ENCODE assay signal across 24 cellular contexts in genomic region chr20:11981366-11981947, GRCh38.
"Had no signal": no experiment of that assay in that cellular context is flagged by ENCODE, and none has a peak within 500 bp of the region (broad histone marks: within the 10 kb centered on the region; RNA-seq: fewer than 3 reads in every experiment).

No MANE protein-coding gene starts in this region.

- H3K9me3 ChIP-seq: colonic mucosa, lower lobe of right lung, mucosa of descending colon had no signal

- H3K4me3 Mint-ChIP-seq: dendritic cell treated with granulocyte-macrophage colony-stimulating factor and Interleukin-4, amounts not matched to agents 40 ng/mL and 50 ng/mL, for 4 days; effector memory CD8-positive, alpha-beta T cell; endodermal cell; mesothelial cell of epicardium; naive B cell had no signal

- H3K27ac ChIP-seq: colonic mucosa, esophagus muscularis mucosa, foreskin keratinocyte, gastroesophageal sphincter, heart left ventricle, left lung, lower lobe of right lung had no signal

- H3K27ac Mint-ChIP-seq: dendritic cell treated with granulocyte-macrophage colony-stimulating factor and Interleukin-4, amounts not matched to agents 40 ng/mL and 50 ng/mL, for 4 days; effector memory CD8-positive, alpha-beta T cell; endodermal cell; mesothelial cell of epicardium; naive B cell had no signal

- FAIRE-seq: endometrium, endothelial cell of umbilical vein, frontal cortex, islet of Langerhans, keratinocyte had no signal

- H3K36me3 Mint-ChIP-seq: naive B cell had no signal

- H3K36me3 ChIP-seq: colonic mucosa, esophagus muscularis mucosa, gastroesophageal sphincter, heart left ventricle, left lung, lower lobe of right lung had no signal

- DNase-seq: colonic mucosa; cortex of kidney; effector CD8-positive, alpha-beta T cell; effector memory CD8-positive, alpha-beta T cell; endodermal cell; foreskin keratinocyte; heart left ventricle; hippocampal formation; left cardiac atrium; left lung; left ventricle myocardium superior; lower lobe of right lung; mesenchymal stem cell; mucosa of descending colon; naive B cell had no signal

- H3K4me1 Mint-ChIP-seq: mesothelial cell of epicardium, naive B cell had no signal

- H3K4me3 ChIP-seq: colonic mucosa, esophagus muscularis mucosa, gastroesophageal sphincter, heart left ventricle, left lung, lower lobe of right lung, mucosa of descending colon had no signal

- H3K9me3 Mint-ChIP-seq: dendritic cell treated with granulocyte-macrophage colony-stimulating factor and Interleukin-4, amounts not matched to agents 40 ng/mL and 50 ng/mL, for 4 days had no signal

- ATAC-seq: effector memory CD8-positive, alpha-beta T cell; foreskin keratinocyte; gastroesophageal sphincter; left lung; lower lobe of right lung had no signal

- H3K4me1 ChIP-seq: colonic mucosa, esophagus muscularis mucosa, foreskin keratinocyte, gastroesophageal sphincter, left lung, lower lobe of right lung had no signal

- H3K27me3 Mint-ChIP-seq: effector memory CD8-positive, alpha-beta T cell had no signal

- H3K27me3 ChIP-seq: colonic mucosa, esophagus muscularis mucosa, foreskin keratinocyte, gastroesophageal sphincter, heart left ventricle, left lung had no signal
